Comparison of ENCODE assay signal across 9 cellular contexts in the genomic region with DNA sequence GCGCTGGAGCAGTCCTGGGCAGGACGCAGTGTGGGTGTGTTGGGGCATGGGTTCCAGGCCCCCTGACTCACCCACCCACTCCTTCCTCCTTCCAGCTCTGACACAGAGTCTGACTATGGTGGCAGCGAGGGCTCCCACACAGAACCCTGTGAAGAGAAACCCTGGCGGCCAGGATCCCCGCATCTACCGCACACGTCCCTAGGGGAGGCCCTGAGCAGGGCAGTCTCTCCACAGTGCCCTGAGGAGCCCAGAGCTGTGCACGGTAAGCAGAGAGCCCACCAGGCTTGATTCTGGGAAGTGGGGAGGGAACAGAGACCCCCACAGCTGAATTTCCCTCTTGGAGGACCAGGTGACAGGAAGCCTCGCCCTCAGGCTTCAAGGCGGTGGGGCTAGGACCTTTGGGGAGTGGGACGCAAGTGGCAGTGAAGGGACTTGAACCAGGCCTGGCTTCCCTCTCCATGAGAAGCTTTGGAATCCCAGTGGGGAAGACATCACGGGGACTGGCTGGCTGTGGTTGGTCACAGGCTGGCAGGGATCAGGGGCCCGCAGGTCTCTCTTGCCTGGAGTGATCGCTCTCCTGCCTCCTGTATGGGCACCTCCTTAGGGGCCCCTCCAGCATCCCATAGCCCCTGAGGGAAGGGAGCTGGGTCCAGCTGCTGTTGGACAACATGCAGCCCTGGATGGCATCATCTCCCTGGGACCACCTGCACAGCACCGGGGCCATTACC.
DNase-seq lines count a peak whose midpoint lies in the region; ATAC-seq lines count a peak whose summit lies in the region.
"Had no signal": no experiment of that assay in that cellular context is flagged by ENCODE, and none has a peak within 500 bp of the region (broad histone marks: within the 10 kb centered on the region; RNA-seq: fewer than 3 reads in every experiment).

No MANE protein-coding gene starts in this region.

- peak; percentile 52 for DNase-seq in activated CD4-positive, alpha-beta T cell treated with anti-CD3 and anti-CD28 coated beads for 36 hours
- DNase-seq in activated CD4-positive, alpha-beta T cell treated with anti-CD3 and anti-CD28 coated beads for 1 hour, result no peak
- DNase-seq in activated CD4-positive, alpha-beta memory T cell treated with anti-CD3 and anti-CD28 coated beads for 36 hours, result peak; percentile 35
- DNase-seq in islet precursor cell, result peak; percentile 56
- DNase-seq in stimulated activated effector memory CD8-positive, alpha-beta T cell treated with anti-CD3 and anti-CD28 coated beads, Interleukin-12 subunit alpha, Interleukin-12 subunit beta, amount 100 ng/mL, for 72 hours (ENCODE audit: low spot score in 2 of 2), result peak in 1 of 2 donors; percentile 47
- DNase-seq in mesenteric fat pad (ENCODE audit: low spot score), result no peak
- no peak for DNase-seq in kidney tubule cell (ENCODE audit: low spot score)

- peaks cover 18% of the 10 kb centered on the region for H3K4me1 Mint-ChIP-seq in activated CD4-positive, alpha-beta T cell treated with anti-CD3 and anti-CD28 coated beads for 36 hours
- peaks cover 7% of the 10 kb centered on the region for H3K4me1 Mint-ChIP-seq in activated CD4-positive, alpha-beta memory T cell treated with anti-CD3 and anti-CD28 coated beads for 36 hours (ENCODE audit: low read depth)
- H3K4me1 Mint-ChIP-seq in stimulated activated effector memory CD8-positive, alpha-beta T cell treated with anti-CD3 and anti-CD28 coated beads, Interleukin-12 subunit alpha, Interleukin-12 subunit beta, amount 100 ng/mL, for 72 hours, result peaks cover 15% of the 10 kb centered on the region
- H3K4me1 Mint-ChIP-seq: neural crest cell had no signal

- ATAC-seq in activated CD4-positive, alpha-beta T cell treated with anti-CD3 and anti-CD28 coated beads for 36 hours, result peak; percentile 57
- ATAC-seq in stimulated activated effector memory CD8-positive, alpha-beta T cell treated with anti-CD3 and anti-CD28 coated beads, Interleukin-12 subunit alpha, Interleukin-12 subunit beta, amount 100 ng/mL, for 72 hours, result peak; percentile 73
- no peak for ATAC-seq in HG02571 (IDR thresholded peaks at IDR 0.05; ENCODE audit: unreplicated experiment)

- H3K4me3 Mint-ChIP-seq in activated CD4-positive, alpha-beta T cell treated with anti-CD3 and anti-CD28 coated beads for 36 hours, result no peak overlapping the region
- H3K4me3 Mint-ChIP-seq in activated CD4-positive, alpha-beta memory T cell treated with anti-CD3 and anti-CD28 coated beads for 36 hours, result no peak overlapping the region
- no peak overlapping the region for H3K4me3 Mint-ChIP-seq in stimulated activated effector memory CD8-positive, alpha-beta T cell treated with anti-CD3 and anti-CD28 coated beads, Interleukin-12 subunit alpha, Interleukin-12 subunit beta, amount 100 ng/mL, for 72 hours
- H3K4me3 Mint-ChIP-seq: neural crest cell had no signal

- POLR2A ChIA-PET in activated CD4-positive, alpha-beta T cell treated with anti-CD3 and anti-CD28 coated beads for 36 hours (lab: Charles Lee), result interaction anchor here (0.6 to 1.5 kb wide), 4 partner anchors 130 to 438 kb away, joined by 3 to 5 read pairs (median 4); no protein-coding TSS in a partner anchor
- POLR2A ChIA-PET in activated CD4-positive, alpha-beta memory T cell treated with anti-CD3 and anti-CD28 coated beads for 36 hours (lab: Charles Lee), result interaction anchor here (1.4 to 1.9 kb wide), 2 partner anchors 234 to 236 kb away, joined by 6 to 7 read pairs; no protein-coding TSS in a partner anchor

- intact Hi-C loops in activated CD4-positive, alpha-beta T cell treated with anti-CD3 and anti-CD28 coated beads for 36 hours (cut with DNase I, micrococcal nuclease), result loop anchor here (2.0 to 10.0 kb wide), 8 partner anchors 44 to 1346 kb away; no protein-coding TSS in a partner anchor
- intact Hi-C loops in activated CD4-positive, alpha-beta memory T cell treated with anti-CD3 and anti-CD28 coated beads for 36 hours (cut with micrococcal nuclease), result loop anchor here (1.0 to 5.0 kb wide), 4 partner anchors 44 to 484 kb away; no protein-coding TSS in a partner anchor

- no peaks in the 10 kb centered on the region for H3K9me3 Mint-ChIP-seq in activated CD4-positive, alpha-beta T cell treated with anti-CD3 and anti-CD28 coated beads for 36 hours (ENCODE audit: low read depth)
- H3K9me3 Mint-ChIP-seq in activated CD4-positive, alpha-beta memory T cell treated with anti-CD3 and anti-CD28 coated beads for 36 hours, result no peaks in the 10 kb centered on the region
- H3K9me3 Mint-ChIP-seq in stimulated activated effector memory CD8-positive, alpha-beta T cell treated with anti-CD3 and anti-CD28 coated beads, Interleukin-12 subunit alpha, Interleukin-12 subunit beta, amount 100 ng/mL, for 72 hours, result no peaks in the 10 kb centered on the region
- H3K9me3 Mint-ChIP-seq: neural crest cell had no signal

- peak overlapping the region; percentile 62 for H3K27ac Mint-ChIP-seq in activated CD4-positive, alpha-beta T cell treated with anti-CD3 and anti-CD28 coated beads for 36 hours
- H3K27ac Mint-ChIP-seq in activated CD4-positive, alpha-beta memory T cell treated with anti-CD3 and anti-CD28 coated beads for 36 hours, result no peak overlapping the region
- H3K27ac Mint-ChIP-seq in stimulated activated effector memory CD8-positive, alpha-beta T cell treated with anti-CD3 and anti-CD28 coated beads, Interleukin-12 subunit alpha, Interleukin-12 subunit beta, amount 100 ng/mL, for 72 hours, result peak overlapping the region; percentile 81

- CTCF ChIA-PET in activated CD4-positive, alpha-beta T cell treated with anti-CD3 and anti-CD28 coated beads for 36 hours (lab: Charles Lee), result interaction anchor here (0.7 to 7.3 kb wide), 49 partner anchors 10 to 510 kb away, joined by 3 to 168 read pairs (median 4); partner anchors contain the start of gene MICAL2
- CTCF ChIA-PET in activated CD4-positive, alpha-beta memory T cell treated with anti-CD3 and anti-CD28 coated beads for 36 hours (lab: Charles Lee), result interaction anchor here (0.6 to 12.0 kb wide), 53 partner anchors 8 to 610 kb away, joined by 3 to 418 read pairs (median 4); no protein-coding TSS in a partner anchor

- H3K36me3 Mint-ChIP-seq in activated CD4-positive, alpha-beta T cell treated with anti-CD3 and anti-CD28 coated beads for 36 hours (ENCODE audit: low read depth), result no peaks in the 10 kb centered on the region
- H3K36me3 Mint-ChIP-seq in activated CD4-positive, alpha-beta memory T cell treated with anti-CD3 and anti-CD28 coated beads for 36 hours, result no peaks in the 10 kb centered on the region
- no peaks in the 10 kb centered on the region for H3K36me3 Mint-ChIP-seq in stimulated activated effector memory CD8-positive, alpha-beta T cell treated with anti-CD3 and anti-CD28 coated beads, Interleukin-12 subunit alpha, Interleukin-12 subunit beta, amount 100 ng/mL, for 72 hours

- no peaks in the 10 kb centered on the region for H3K27me3 Mint-ChIP-seq in activated CD4-positive, alpha-beta T cell treated with anti-CD3 and anti-CD28 coated beads for 36 hours
- no peaks in the 10 kb centered on the region for H3K27me3 Mint-ChIP-seq in activated CD4-positive, alpha-beta memory T cell treated with anti-CD3 and anti-CD28 coated beads for 36 hours

Comparison
In these comparisons a context has a peak if more than half of its experiments do, and no peak if none do; other contexts are left out.
1. DNase-seq: peak in activated CD4-positive, alpha-beta T cell treated with anti-CD3 and anti-CD28 coated beads for 36 hours (single experiment), activated CD4-positive, alpha-beta memory T cell treated with anti-CD3 and anti-CD28 coated beads for 36 hours (single experiment) and islet precursor cell (single experiment); none in activated CD4-positive, alpha-beta T cell treated with anti-CD3 and anti-CD28 coated beads for 1 hour (single experiment), mesenteric fat pad (single experiment) and kidney tubule cell (single experiment).